Comparison of ENCODE assay signal across 1 cellular context in genomic region chr6:101396552-101397173, GRCh38.
TF ChIP-seq lines count a peak whose summit lies in the region.

No MANE protein-coding gene starts in this region.

TF ChIP-seq in K562, 482 proteins besides CTCF, POLR2A, EP300 and RAD21 (continued from another document):
- no peak for TF ChIP-seq MGA (IDR thresholded peaks at IDR 0.05)
- no peak for TF ChIP-seq ZNF740 (CRISPR knock-in tag; IDR thresholded peaks at IDR 0.05)
- TF ChIP-seq ZNF740 (tag; IDR thresholded peaks at IDR 0.05): no peak
- TF ChIP-seq CEBPG (CRISPR knock-in tag; IDR thresholded peaks at IDR 0.05): no peak
- no peak for TF ChIP-seq CEBPG (tag; conservative IDR thresholded peaks at IDR 0.05 in 1 of 2, IDR thresholded peaks at IDR 0.05 in 1 of 2)
- TF ChIP-seq CREBBP (IDR thresholded peaks at IDR 0.05; ENCODE audit: low read depth, low read length): no peak
- no peak for TF ChIP-seq THAP7 (CRISPR knock-in tag; IDR thresholded peaks at IDR 0.05)
- TF ChIP-seq AFF1 (IDR thresholded peaks at IDR 0.05; ENCODE audit: low read depth in 1 of 2, partially characterized antibody in 2 of 2): peak in 1 of 2 experiments; percentile 28
- TF ChIP-seq ZKSCAN1 (IDR thresholded peaks at IDR 0.05; ENCODE audit: low read depth, low read length): no peak
- peak; percentile 92 for TF ChIP-seq EHMT2 (IDR thresholded peaks at IDR 0.05)
- peak; percentile 85 for TF ChIP-seq MIER1 (IDR thresholded peaks at IDR 0.05; ENCODE audit: low read depth)
- no peak for TF ChIP-seq ZNF431 (CRISPR knock-in tag; IDR thresholded peaks at IDR 0.05)
- 0 out of 2 replicates have a peak, but pooled peaks have one; percentile 25 for TF ChIP-seq CEBPB (tag; IDR thresholded peaks at IDR 0.05)
